8 cellular contexts compared by ENCODE assay signal in the genomic region with DNA sequence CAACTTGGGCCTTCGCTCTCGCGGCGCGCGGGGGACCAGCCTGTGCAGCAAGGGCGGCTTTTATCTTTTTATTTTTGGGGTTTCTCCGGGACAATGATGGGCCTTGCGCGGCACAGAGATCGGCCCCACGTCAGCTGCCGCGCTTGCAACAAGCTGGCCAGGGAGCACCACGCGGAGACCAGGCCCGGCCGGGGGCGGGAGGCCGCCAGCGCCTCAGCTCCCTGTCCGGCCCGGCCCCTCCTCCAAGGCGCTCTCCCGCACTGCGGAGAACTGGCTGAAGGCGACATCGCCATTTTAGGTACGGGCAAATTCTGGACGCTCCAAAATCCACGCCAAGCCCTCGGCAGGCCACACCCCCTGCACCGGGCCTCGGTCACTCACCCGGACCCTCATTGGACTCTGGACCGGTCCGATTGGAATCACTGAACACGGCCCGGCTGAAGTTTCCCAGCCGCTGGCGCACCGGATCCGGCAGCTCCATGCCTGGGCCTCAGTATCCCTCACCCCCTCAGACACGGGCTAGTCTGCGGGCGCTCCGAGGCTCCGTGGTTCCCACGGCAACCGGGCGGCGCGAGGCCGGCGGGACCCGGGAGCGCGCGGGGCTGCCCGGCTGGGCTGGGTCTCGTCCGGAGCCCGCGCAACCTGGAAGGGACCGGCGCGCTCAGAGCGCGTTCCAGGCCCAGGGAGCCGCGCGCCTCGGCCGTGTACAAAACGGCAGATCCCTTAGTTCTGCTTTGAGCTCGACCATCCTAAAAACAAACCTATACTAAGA. TPM values are rescaled to one million over a fixed set of nuclear protein-coding genes. Genes with fewer than 3 reads are reported as not detected.
DNase-seq lines count a peak whose midpoint lies in the region; ATAC-seq and TF ChIP-seq lines count a peak whose summit lies in the region.

A gene with protein sequence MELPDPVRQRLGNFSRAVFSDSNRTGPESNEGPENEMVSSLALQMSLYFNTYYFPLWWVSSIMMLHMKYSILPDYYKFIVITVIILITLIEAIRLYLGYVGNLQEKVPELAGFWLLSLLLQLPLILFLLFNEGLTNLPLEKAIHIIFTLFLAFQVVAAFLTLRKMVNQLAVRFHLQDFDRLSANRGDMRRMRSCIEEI (minus strand): TSS at position 547 of the 772 bp plus-strand sequence. CDS start 66 bp downstream, at position 481.

- dilution Hi-C loops in mammary epithelial cell (cut with HindIII; ENCODE audit: low sequenced_read_pairs): no loop called here

- BruUV-seq in mammary epithelial cell (replicated peaks; lab: Mats Ljungman, UMichigan): TSS peak; percentile 16

- peak within 1 kb of the TSS; percentile 96 for H2AFZ ChIP-seq in mammary epithelial cell (ENCODE audit: low read depth, low read length)

- H3K36me3 ChIP-seq in mammary epithelial cell (ENCODE audit: insufficient read depth, low read length) (no peaks in the 10 kb centered on the region), iPS-18a (ENCODE audit: control insufficient read depth, low read depth, low read length) (no peaks in the 10 kb centered on the region)

- no peaks in the 10 kb centered on the region for H4K20me1 ChIP-seq in mammary epithelial cell (ENCODE audit: insufficient read depth, low read length)

- CTCF ChIA-PET in mammary epithelial cell (lab: Charles Lee; ENCODE audit: low non-redundant PET): interaction anchor here (0.6 to 0.7 kb wide), 2 partner anchors 49 to 853 kb away, joined by 3 to 4 read pairs; no protein-coding TSS in a partner anchor

- no peaks in the 10 kb centered on the region for H3K27me3 ChIP-seq in mammary epithelial cell (ENCODE audit: insufficient read depth, low read length)
- H3K27me3 ChIP-seq in iPS-18a (ENCODE audit: control insufficient read depth, insufficient read depth, low read length): no peaks in the 10 kb centered on the region

- no peak for TF ChIP-seq CTCF in NB4 (IDR thresholded peaks at IDR 0.05; ENCODE audit: low read depth, low read length)
- TF ChIP-seq CTCF in mammary epithelial cell (conservative IDR thresholded peaks at IDR 0.05 in 1 of 2, IDR thresholded peaks at IDR 0.05 in 1 of 2; ENCODE audit: extremely low read depth in 1 of 2, insufficient read depth in 1 of 2, low read depth in 1 of 2, low read length in 2 of 2): no peak

- peak within 1 kb of the TSS; percentile 67 for H3K4me3 ChIP-seq in NB4 (ENCODE audit: low read depth, low read length)
- peak within 1 kb of the TSS; percentile 62 to 83 (median 63) for H3K4me3 ChIP-seq in mammary epithelial cell (replicated peaks in 1 of 3; ENCODE audit: insufficient read depth in 1 of 3, low read depth in 2 of 3, low read length in 3 of 3)
- peak within 1 kb of the TSS; percentile 94 for H3K4me3 ChIP-seq in iPS-18a (ENCODE audit: low read length)

- no peaks in the 10 kb centered on the region for H3K79me2 ChIP-seq in mammary epithelial cell (ENCODE audit: insufficient read depth, low read length)

- H3K4me1 ChIP-seq in mammary epithelial cell (ENCODE audit: insufficient read depth, low read length): peaks cover 21% of the 10 kb centered on the region
- peaks cover 12% of the 10 kb centered on the region for H3K4me1 ChIP-seq in iPS-18a (ENCODE audit: control insufficient read depth, low read depth, low read length)

- H3K27ac ChIP-seq in mammary epithelial cell (ENCODE audit: insufficient read depth, low read depth, low read length): peak within 1 kb of the TSS; percentile 90
- peak within 1 kb of the TSS; percentile 65 for H3K27ac ChIP-seq in iPS-18a (ENCODE audit: low read length)

- H3K9ac ChIP-seq in mammary epithelial cell (ENCODE audit: insufficient read depth, low read length): peak within 1 kb of the TSS; percentile 94
- H3K9ac ChIP-seq in iPS-18a (ENCODE audit: low read length): peak within 1 kb of the TSS; percentile 82

- H3K9me3 ChIP-seq in mammary epithelial cell (replicated peaks; ENCODE audit: insufficient read depth, low read length) (no peaks in the 10 kb centered on the region), iPS-18a (ENCODE audit: control insufficient read depth, low read depth, low read length) (no peaks in the 10 kb centered on the region)

- peak within 1 kb of the TSS; percentile 97 for H3K4me2 ChIP-seq in mammary epithelial cell (ENCODE audit: insufficient read depth, low read depth, low read length)

- no peak for TF ChIP-seq POLR2A in NB4 (IDR thresholded peaks at IDR 0.05; ENCODE audit: extremely low read depth, insufficient read length)

- in situ Hi-C loops in SK-MEL-5 (cut with HindIII; ENCODE audit: low pct_unique_long_range_greater_than_20kb, low sequenced_read_pairs) (no loop called here), mammary epithelial cell (cut with MboI; ENCODE audit: low sequenced_read_pairs in 2 of 2) (no loop called here)

- peak; percentile 63 for DNase-seq in activated effector memory CD4-positive, alpha-beta T cell treated with anti-CD3 and anti-CD28 coated beads, Interleukin-2, amount 50 U/mL, for 16 hours
- no peak for DNase-seq in activated effector memory CD4-positive, alpha-beta T cell treated with Interleukin-2 at 50 U/mL for 16 hours
- DNase-seq in NB4 (ENCODE audit: low read depth) (peak; percentile 75), SK-MEL-5 (ENCODE audit: low read depth, low spot score) (peak; percentile 98), mammary epithelial cell (peak; percentile 86), sciatic nerve (ENCODE audit: low spot score) (peak; percentile 96)

- ATAC-seq in HG02588 (IDR thresholded peaks at IDR 0.05; ENCODE audit: unreplicated experiment): peak; percentile 88
- ATAC-seq in sciatic nerve: peak; percentile 97

- intact Hi-C loops in mammary epithelial cell (cut with micrococcal nuclease) (loop anchor here (2.0 to 5.0 kb wide), 4 partner anchors 49 to 269 kb away; no protein-coding TSS in a partner anchor), sciatic nerve (cut with DNase I) (no loop called here)

- 1% methylated on average over 37 of the region's 76 CpGs for WGBS in mammary epithelial cell (ENCODE audit: low coverage, missing lambda C conversion rate)

RNA-seq across cellular contexts. Expression of the gene that starts here (rescaled TPM):
- total RNA-seq in SK-MEL-5 (2014; rRNA removed; shearing (Covaris generic)): 8.0 and 9.3 TPM in 2 replicates
- polyA plus RNA-seq in SK-MEL-5 (2015; cell fraction: cytosol; rRNA removed): 9.8 and 10.0 TPM in 2 replicates
- 8.0 and 9.7 TPM in 2 replicates for polyA plus RNA-seq in SK-MEL-5 (2015; cell fraction: nucleus; rRNA removed)
- total RNA-seq in mammary epithelial cell (1 to 10 TPM; 3.0 to 3.9 TPM), sciatic nerve (4.9 TPM)
- 3.6 TPM for polyA plus RNA-seq in mammary epithelial cell
- not detected for polyA minus RNA-seq in mammary epithelial cell
